In the genomic region with DNA sequence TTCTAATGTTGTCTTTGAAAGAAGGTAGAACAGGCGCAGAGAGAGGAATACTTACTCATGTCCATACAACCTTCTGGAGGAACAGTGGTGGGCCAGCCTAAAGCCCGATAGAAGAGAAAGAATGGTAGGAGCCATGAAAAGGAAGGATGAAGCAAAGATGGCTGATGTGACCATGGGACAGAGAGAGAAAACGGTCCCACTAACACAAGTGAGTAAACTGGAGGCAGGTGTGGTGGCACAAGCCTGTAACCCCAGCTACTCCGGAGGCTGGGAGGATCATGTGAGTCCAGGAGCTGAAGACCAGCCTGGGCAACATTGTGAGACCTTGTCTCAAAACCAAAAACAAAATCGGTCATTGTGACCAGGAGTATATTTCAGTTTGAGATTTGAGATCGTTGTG, we compare ENCODE assay signal across 1 cellular context.
TF ChIP-seq lines count a peak whose summit lies in the region.

No MANE protein-coding gene starts in this region.

TF ChIP-seq in HepG2, 621 proteins besides CTCF, POLR2A, EP300 and RAD21:
- TF ChIP-seq ELF3 (CRISPR knock-in tag; IDR thresholded peaks at IDR 0.05), result no peak
- TF ChIP-seq PAX8 (CRISPR knock-in tag; IDR thresholded peaks at IDR 0.05; ENCODE audit: borderline replicate concordance), result no peak
- TF ChIP-seq SOX13 (IDR thresholded peaks at IDR 0.05), result no peak
- TF ChIP-seq SOX13 (CRISPR knock-in tag; conservative IDR thresholded peaks at IDR 0.05 in 1 of 2, IDR thresholded peaks at IDR 0.05 in 1 of 2), result no peak
- TF ChIP-seq ARNT2 (CRISPR knock-in tag; IDR thresholded peaks at IDR 0.05; ENCODE audit: low read depth), result no peak
- TF ChIP-seq ZNF318 (CRISPR knock-in tag; IDR thresholded peaks at IDR 0.05), result no peak
